8 cellular contexts compared by ENCODE assay signal in the genomic region with DNA sequence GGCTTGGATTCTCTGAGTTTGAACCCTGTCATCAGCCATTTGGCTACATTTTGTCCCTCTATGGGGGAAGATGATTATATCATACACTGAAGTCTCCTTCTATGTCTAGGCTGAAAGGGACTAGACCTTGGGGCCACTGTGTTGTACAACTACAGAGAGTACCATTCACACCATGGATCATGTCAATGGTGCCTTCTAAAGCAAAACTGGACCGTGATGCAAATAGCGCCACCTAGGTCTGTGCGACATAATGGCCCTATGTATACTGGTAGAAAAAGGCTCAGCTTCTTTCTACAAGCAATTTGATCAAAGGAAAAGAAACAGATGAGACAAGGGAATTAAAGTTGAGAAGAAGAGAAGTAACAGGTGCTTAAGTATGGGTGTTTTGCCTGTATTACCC.
DNase-seq lines count a peak whose midpoint lies in the region; ATAC-seq, FAIRE-seq and TF ChIP-seq lines count a peak whose summit lies in the region.

No MANE protein-coding gene starts in this region.

- H2AFZ ChIP-seq in Karpas-422 (ENCODE audit: low read length) (no peak overlapping the region), K562 (ENCODE audit: low read depth, low read length) (no peak overlapping the region), neural progenitor cell (replicated peaks) (no peak overlapping the region)

- H3K4me3 ChIP-seq in Karpas-422 (ENCODE audit: low read length) (no peak overlapping the region), K562 (no peak overlapping the region), neural progenitor cell (no peak overlapping the region), ovary (no peak overlapping the region)

- peak; percentile 63 to 77 (median 75) for TF ChIP-seq CTCF in K562 (IDR thresholded peaks at IDR 0.05 in 2 of 3, conservative IDR thresholded peaks at IDR 0.05 in 1 of 3; ENCODE audit: insufficient read depth in 2 of 3, low read depth in 1 of 3, low read length in 3 of 3)
- peak; percentile 75 for TF ChIP-seq CTCF in neural progenitor cell (IDR thresholded peaks at IDR 0.05)
- TF ChIP-seq CTCF in ovary (IDR thresholded peaks at IDR 0.05), result no peak

- POLR2A ChIA-PET in K562 (lab: Yijun Ruan, JAX), result interaction anchor here (1.9 kb wide), 1 partner anchor 9 kb away, joined by 6 read pairs; no protein-coding TSS in a partner anchor

- 0% methylated on average over 3 of the region's 3 CpGs for WGBS in K562 (ENCODE audit: insufficient coverage, low coverage, missing lambda C conversion rate)
- 9 to 21% (median 13%) methylated on average over 3 of the region's 3 CpGs for WGBS in ovary, 3 donors

- CTCF ChIA-PET in K562 (lab: Yijun Ruan, JAX; ENCODE audit: low intra/inter-chr PET ratio), result interaction anchor here (0.8 to 1.5 kb wide), 2 partner anchors 11 to 151 kb away, joined by 3 to 11 read pairs; no protein-coding TSS in a partner anchor

- no TSS peak for BruUV-seq in K562 (replicated peaks; lab: Mats Ljungman, UMichigan)

- H3K27me3 ChIP-seq in Karpas-422 (ENCODE audit: low read length) (no peaks in the 10 kb centered on the region; the same call in 1 of the 2 replicates), K562 (ENCODE audit: control insufficient read depth in 2 of 2, insufficient read depth in 2 of 2, low read length in 2 of 2) (peaks cover 10 to 26% of the 10 kb centered on the region in 2 experiments), neural progenitor cell (no peaks in the 10 kb centered on the region), ovary (no peaks in the 10 kb centered on the region)

- H3K79me2 ChIP-seq in Karpas-422 (ENCODE audit: low read length), result no peaks in the 10 kb centered on the region
- H3K79me2 ChIP-seq in K562 (ENCODE audit: control insufficient read depth, insufficient read depth, low read length), result no peaks in the 10 kb centered on the region
- H3K79me2 ChIP-seq in neural progenitor cell (ENCODE audit: low read depth), result no peaks in the 10 kb centered on the region

- peak; percentile 87 for ATAC-seq in K562
- no peak for ATAC-seq in GM21390 (IDR thresholded peaks at IDR 0.05; ENCODE audit: unreplicated experiment)
- ATAC-seq in GM21825 (IDR thresholded peaks at IDR 0.05; ENCODE audit: unreplicated experiment), result no peak

- no peaks in the 10 kb centered on the region for H3K9me2 ChIP-seq in Karpas-422 (replicated peaks; ENCODE audit: insufficient read depth, low read length)

- H3K27ac ChIP-seq in Karpas-422 (ENCODE audit: low read length), result no peak overlapping the region
- H3K27ac ChIP-seq in K562 (ENCODE audit: extremely low read depth, low read depth, low read length), result no peak overlapping the region
- H3K27ac ChIP-seq in neural progenitor cell, result no peak overlapping the region
- H3K27ac ChIP-seq in ovary, result no peak overlapping the region

- H3K36me3 ChIP-seq in Karpas-422 (ENCODE audit: insufficient read depth, low read length), result no peaks in the 10 kb centered on the region
- no peaks in the 10 kb centered on the region for H3K36me3 ChIP-seq in K562 (ENCODE audit: control insufficient read depth, insufficient read depth, low read length)
- no peaks in the 10 kb centered on the region for H3K36me3 ChIP-seq in neural progenitor cell
- no peaks in the 10 kb centered on the region for H3K36me3 ChIP-seq in ovary

- TF ChIP-seq EP300 in K562 (IDR thresholded peaks at IDR 0.05; ENCODE audit: low read length) (no peak), ovary (IDR thresholded peaks at IDR 0.05) (no peak)

- H3K27me3 Mint-ChIP-seq in neural progenitor cell (ENCODE audit: insufficient read depth, low read depth), result peaks cover 2% of the 10 kb centered on the region

- no peaks in the 10 kb centered on the region for H4K20me1 ChIP-seq in Karpas-422 (ENCODE audit: insufficient read depth, low read depth, low read length)
- no peaks in the 10 kb centered on the region for H4K20me1 ChIP-seq in K562 (replicated peaks; ENCODE audit: control insufficient read depth, insufficient read depth, low read length)
- H4K20me1 ChIP-seq in neural progenitor cell (ENCODE audit: low read depth), result no peaks in the 10 kb centered on the region

- peak; percentile 75 for FAIRE-seq in K562 (lab: Jason Lieb, UNC)

- H3K4me2 ChIP-seq in Karpas-422 (ENCODE audit: low read depth, low read length, poor library complexity, severe bottlenecking) (no peak overlapping the region), K562 (ENCODE audit: insufficient read depth, low read length) (no peak overlapping the region), neural progenitor cell (no peak overlapping the region)

- no peak overlapping the region for H3K4me3 Mint-ChIP-seq in neural progenitor cell

- H3K4me1 ChIP-seq in Karpas-422 (ENCODE audit: low read length), result no peaks in the 10 kb centered on the region
- no peaks in the 10 kb centered on the region for H3K4me1 ChIP-seq in K562 (replicated peaks in 1 of 2; ENCODE audit: control insufficient read depth in 2 of 2, insufficient read depth in 2 of 2, low read length in 2 of 2)
- no peaks in the 10 kb centered on the region for H3K4me1 ChIP-seq in neural progenitor cell
- no peaks in the 10 kb centered on the region for H3K4me1 ChIP-seq in ovary (ENCODE audit: insufficient read depth)

- H3K36me3 Mint-ChIP-seq in neural progenitor cell, result no peaks in the 10 kb centered on the region

- H3F3A ChIP-seq in neural progenitor cell (ENCODE audit: low read depth), result no peaks in the 10 kb centered on the region

- no peaks in the 10 kb centered on the region for H3K9me1 ChIP-seq in K562 (ENCODE audit: control insufficient read depth, insufficient read depth, low read length)

- in situ Hi-C loops in K562 (cut with MboI), result loop anchor here (25.0 kb wide), 1 partner anchor 1036 kb away; no protein-coding TSS in a partner anchor

- peak; percentile 30 for DNase-seq in EL
- peak; percentile 74 for DNase-seq in Karpas-422
- peak; percentile 31 to 62 (median 40) for DNase-seq in K562 (ENCODE audit: extremely low read depth in 1 of 4, low spot score in 3 of 4)
- DNase-seq in neural progenitor cell (ENCODE audit: low spot score), result peak; percentile 63
- DNase-seq in ovary, result no peak
- DNase-seq in GF-D8 (lab: John Stamatoyannopoulos, UW), result no peak

- peak; percentile 31 to 79; a peak in 3 of 4 replicates for TF ChIP-seq RAD21 in K562 (CRISPR knock-in tag; conservative IDR thresholded peaks at IDR 0.05 in 1 of 2, IDR thresholded peaks at IDR 0.05 in 1 of 2)

- intact Hi-C loops in K562 (cut with micrococcal nuclease), result loop anchor here (2.0 kb wide), 1 partner anchor 150 kb away; no protein-coding TSS in a partner anchor
- intact Hi-C loops in ovary (cut with DNase I), result no loop called here

- H3K9me3 Mint-ChIP-seq in neural progenitor cell, result no peaks in the 10 kb centered on the region

- no peaks in the 10 kb centered on the region for H3K4me1 Mint-ChIP-seq in neural progenitor cell

- H3K9me3 ChIP-seq in Karpas-422 (ENCODE audit: low read length) (no peaks in the 10 kb centered on the region), K562 (replicated peaks; ENCODE audit: control insufficient read depth, insufficient read depth, low read depth, low read length) (no peaks in the 10 kb centered on the region), neural progenitor cell (ENCODE audit: low read depth) (no peaks in the 10 kb centered on the region), ovary (no peaks in the 10 kb centered on the region)

- no peak overlapping the region for H3K9ac ChIP-seq in Karpas-422 (ENCODE audit: low read length)
- no peak overlapping the region for H3K9ac ChIP-seq in K562 (ENCODE audit: insufficient read depth in 1 of 2, low read depth in 2 of 2, low read length in 2 of 2)
- no peak overlapping the region for H3K9ac ChIP-seq in neural progenitor cell

- TF ChIP-seq POLR2A in K562 (conservative IDR thresholded peaks at IDR 0.05) (no peak), ovary (IDR thresholded peaks at IDR 0.05) (no peak)

- H3K27ac Mint-ChIP-seq in neural progenitor cell, result no peak overlapping the region

TF ChIP-seq in K562, 482 proteins besides CTCF, POLR2A, EP300 and RAD21:
- TF ChIP-seq JUND (IDR thresholded peaks at IDR 0.05; ENCODE audit: borderline replicate concordance, low read depth, low read length) (peak; percentile 10; the same call in 1 of the 2 replicates), JUND (tag; IDR thresholded peaks at IDR 0.05; ENCODE audit: borderline replicate concordance, low read depth, low read length) (no peak), SMC3 (conservative IDR thresholded peaks at IDR 0.05; ENCODE audit: insufficient read depth, low read depth, low read length) (peak; percentile 60), RCOR1 (IDR thresholded peaks at IDR 0.05; ENCODE audit: borderline replicate concordance in 1 of 2, low read depth in 2 of 2, low read length in 2 of 2) (0 out of 4 replicates have a peak, but pooled peaks of 1 of the 2 experiments have one; percentile 23), TOE1 (IDR thresholded peaks at IDR 0.05; ENCODE audit: borderline replicate concordance) (no peak), TOE1 (CRISPR knock-in tag; IDR thresholded peaks at IDR 0.05; ENCODE audit: borderline replicate concordance, low read depth) (no peak)
- TF ChIP-seq, protein P1, sequence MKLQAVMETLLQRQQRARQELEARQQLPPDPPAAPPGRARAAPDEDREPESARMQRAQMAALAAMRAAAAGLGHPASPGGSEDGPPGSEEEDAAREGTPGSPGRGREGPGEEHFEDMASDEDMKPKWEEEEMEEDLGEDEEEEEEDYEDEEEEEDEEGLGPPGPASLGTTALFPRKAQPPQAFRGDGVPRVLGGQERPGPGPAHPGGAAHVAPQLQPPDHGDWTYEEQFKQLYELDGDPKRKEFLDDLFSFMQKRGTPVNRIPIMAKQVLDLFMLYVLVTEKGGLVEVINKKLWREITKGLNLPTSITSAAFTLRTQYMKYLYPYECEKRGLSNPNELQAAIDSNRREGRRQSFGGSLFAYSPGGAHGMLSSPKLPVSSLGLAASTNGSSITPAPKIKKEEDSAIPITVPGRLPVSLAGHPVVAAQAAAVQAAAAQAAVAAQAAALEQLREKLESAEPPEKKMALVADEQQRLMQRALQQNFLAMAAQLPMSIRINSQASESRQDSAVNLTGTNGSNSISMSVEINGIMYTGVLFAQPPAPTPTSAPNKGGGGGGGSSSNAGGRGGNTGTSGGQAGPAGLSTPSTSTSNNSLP (IDR thresholded peaks at IDR 0.05; ENCODE audit: borderline replicate concordance, low read depth, low read length), result 0 out of 2 replicates have a peak, but pooled peaks have one; percentile 30

Comparison
In these comparisons a context has a peak if more than half of its experiments do, and no peak if none do; other contexts are left out.
1. DNase-seq: peak in EL (single experiment), Karpas-422 (single experiment), K562 (4 of 4) and neural progenitor cell (single experiment); none in ovary (0 of 5) and GF-D8 (single experiment).
2. CTCF ChIP-seq: peak in K562 (3 of 3) and neural progenitor cell (single experiment); none in ovary (0 of 3).